In genomic region chr3:63966871-63967270, GRCh38 we compare ENCODE assay signal across 12 cellular contexts. TPM values are rescaled to one million over a fixed set of nuclear protein-coding genes. Genes with fewer than 3 reads are reported as not detected.
DNase-seq lines count a peak whose midpoint lies in the region; ATAC-seq and TF ChIP-seq lines count a peak whose summit lies in the region.
"Had no signal": no experiment of that assay in that cellular context is flagged by ENCODE, and none has a peak within 500 bp of the region (broad histone marks: within the 10 kb centered on the region; RNA-seq: fewer than 3 reads in every experiment).

No MANE protein-coding gene starts in this region.

- H4K8ac ChIP-seq in mesendoderm (ENCODE audit: low read depth, low read length) = no peak overlapping the region

- TF ChIP-seq CTCF in body of pancreas (IDR thresholded peaks at IDR 0.05) (no peak), type B pancreatic cell (conservative IDR thresholded peaks at IDR 0.05) (no peak)

- H3K4me3 Mint-ChIP-seq in activated naive CD4-positive, alpha-beta T cell treated with anti-CD3 and anti-CD28 coated beads, Interleukin-2, amount 50 U/mL, for 24 hours = peak overlapping the region; percentile 56
- H3K4me3 Mint-ChIP-seq in type B pancreatic cell = no peak overlapping the region

- no peak for TF ChIP-seq POLR2A in body of pancreas (IDR thresholded peaks at IDR 0.05)

- no peak overlapping the region for H3K4me2 ChIP-seq in mesendoderm (ENCODE audit: low read length)

- no peak overlapping the region for H4K5ac ChIP-seq in mesendoderm (ENCODE audit: low read length)

- H3K18ac ChIP-seq in mesendoderm (ENCODE audit: low read length) = no peak overlapping the region

- DNase-seq in activated naive CD4-positive, alpha-beta T cell treated with Interleukin-2 at 50 U/mL for 16 hours = no peak
- no peak for DNase-seq in body of pancreas
- DNase-seq in mesendoderm = peak; percentile 62
- DNase-seq in type B pancreatic cell (ENCODE audit: extremely low spot score, unreplicated experiment) = no peak
- DNase-seq in GDM1 (lab: John Stamatoyannopoulos, UW) = no peak
- DNase-seq in NCI-H345 (lab: John Stamatoyannopoulos, UW) = no peak
- no peak for DNase-seq in putamen (ENCODE audit: low spot score)
- DNase-seq: activated effector memory CD4-positive, alpha-beta T cell treated with anti-CD3 and anti-CD28 coated beads, Interleukin-2, amount 50 U/mL, for 16 hours; hypothalamus had no signal

- no peaks in the 10 kb centered on the region for H3K36me3 Mint-ChIP-seq in activated naive CD4-positive, alpha-beta T cell treated with anti-CD3 and anti-CD28 coated beads, Interleukin-2, amount 50 U/mL, for 24 hours
- H3K36me3 Mint-ChIP-seq in type B pancreatic cell = no peaks in the 10 kb centered on the region

- H2BK5ac ChIP-seq in mesendoderm (ENCODE audit: low read length) = no peak overlapping the region

- peaks cover 5% of the 10 kb centered on the region for H3K79me2 ChIP-seq in mesendoderm (ENCODE audit: control insufficient read depth, insufficient read depth, low read length)

- H3K27ac Mint-ChIP-seq in activated naive CD4-positive, alpha-beta T cell treated with anti-CD3 and anti-CD28 coated beads, Interleukin-2, amount 50 U/mL, for 24 hours = peak overlapping the region; percentile 91
- H3K27ac Mint-ChIP-seq in type B pancreatic cell = peak overlapping the region; percentile 52

- H3K27me3 Mint-ChIP-seq in activated naive CD4-positive, alpha-beta T cell treated with anti-CD3 and anti-CD28 coated beads, Interleukin-2, amount 50 U/mL, for 24 hours = no peaks in the 10 kb centered on the region
- H3K27me3 Mint-ChIP-seq in type B pancreatic cell = no peaks in the 10 kb centered on the region

- no peak overlapping the region for H2BK15ac ChIP-seq in mesendoderm (replicated peaks; ENCODE audit: low read depth)

- H3K4ac ChIP-seq in mesendoderm (ENCODE audit: low read depth, low read length) = no peak overlapping the region

- H3K36me3 ChIP-seq in body of pancreas (replicated peaks in 1 of 2; ENCODE audit: insufficient read depth in 1 of 2, low read depth in 2 of 2) = no peaks in the 10 kb centered on the region
- no peaks in the 10 kb centered on the region for H3K36me3 ChIP-seq in mesendoderm (ENCODE audit: control insufficient read depth, insufficient read depth, low read length)

- H3K27ac ChIP-seq in body of pancreas (peak overlapping the region; percentile 82 to 90 (median 86)), mesendoderm (ENCODE audit: low read depth, low read length) (no peak overlapping the region)

- H3K79me1 ChIP-seq in mesendoderm (ENCODE audit: low read length) = peaks cover 5% of the 10 kb centered on the region

- H2AK5ac ChIP-seq in mesendoderm (ENCODE audit: low read length) = no peak overlapping the region

- no peak overlapping the region for H3K56ac ChIP-seq in mesendoderm (ENCODE audit: low read length)

- intact Hi-C loops in body of pancreas (cut with DNase I) = no loop called here

- no peaks in the 10 kb centered on the region for H3K9me3 Mint-ChIP-seq in activated naive CD4-positive, alpha-beta T cell treated with anti-CD3 and anti-CD28 coated beads, Interleukin-2, amount 50 U/mL, for 24 hours
- H3K9me3 Mint-ChIP-seq in type B pancreatic cell = no peaks in the 10 kb centered on the region

- H2BK120ac ChIP-seq in mesendoderm (ENCODE audit: low read depth, low read length) = no peak overlapping the region

- H3K27me3 ChIP-seq in body of pancreas (no peaks in the 10 kb centered on the region), mesendoderm (ENCODE audit: insufficient read depth, low read length, poor library complexity) (no peaks in the 10 kb centered on the region)

- no peak overlapping the region for H3K23ac ChIP-seq in mesendoderm (ENCODE audit: low read length)

- H3K9ac ChIP-seq in mesendoderm (ENCODE audit: low read length) = no peak overlapping the region

- WGBS in body of pancreas, 2 donors = 24 to 37% methylated on average over 1 of the region's 1 CpG
- WGBS in mesendoderm (ENCODE audit: extremely low coverage, insufficient coverage, low lambda C conversion rate) = no CpG with 5 or more reads among the region's 1 CpG

- no peak for ATAC-seq in body of pancreas

- H3K4me1 ChIP-seq in body of pancreas (peaks cover 83% of the 10 kb centered on the region), mesendoderm (ENCODE audit: control insufficient read depth, low read depth, low read length) (peaks cover 34% of the 10 kb centered on the region)

- peaks cover 82% of the 10 kb centered on the region for H3K4me1 Mint-ChIP-seq in activated naive CD4-positive, alpha-beta T cell treated with anti-CD3 and anti-CD28 coated beads, Interleukin-2, amount 50 U/mL, for 24 hours
- peaks cover 64% of the 10 kb centered on the region for H3K4me1 Mint-ChIP-seq in type B pancreatic cell (ENCODE audit: unreplicated experiment)

- no peaks in the 10 kb centered on the region for H3K9me3 ChIP-seq in body of pancreas

- no peak overlapping the region for H3K4me3 ChIP-seq in body of pancreas
- no peak overlapping the region for H3K4me3 ChIP-seq in mesendoderm (ENCODE audit: low read length)

RNA-seq across cellular contexts. Expression of gene SCAANT1, which starts 54.7 kb away (rescaled TPM):
- total RNA-seq in body of pancreas (not detected), type B pancreatic cell (ENCODE audit: low replicate concordance) (not detected in 2 replicates)
- 0.98 TPM for polyA plus RNA-seq in mesendoderm (2013, experiment 1 of 2)
- polyA plus RNA-seq in mesendoderm (2013, experiment 2 of 2) = 0.62 TPM
- total RNA-seq: K562, myocyte had no signal
- polyA plus RNA-seq: K562 had no signal

RNA-seq across cellular contexts. Expression of gene PSMD6, which starts 56.4 kb away (rescaled TPM):
- total RNA-seq in body of pancreas (10 to 100 TPM; 88.7 to 98.3 TPM), type B pancreatic cell (ENCODE audit: low replicate concordance) (68.1 and 81.4 TPM in 2 replicates)
- 145 TPM for polyA plus RNA-seq in mesendoderm (2013, experiment 1 of 2)
- polyA plus RNA-seq in mesendoderm (2013, experiment 2 of 2) = 143 TPM
